ENCODE assay signal across 33 cellular contexts in the genomic region with DNA sequence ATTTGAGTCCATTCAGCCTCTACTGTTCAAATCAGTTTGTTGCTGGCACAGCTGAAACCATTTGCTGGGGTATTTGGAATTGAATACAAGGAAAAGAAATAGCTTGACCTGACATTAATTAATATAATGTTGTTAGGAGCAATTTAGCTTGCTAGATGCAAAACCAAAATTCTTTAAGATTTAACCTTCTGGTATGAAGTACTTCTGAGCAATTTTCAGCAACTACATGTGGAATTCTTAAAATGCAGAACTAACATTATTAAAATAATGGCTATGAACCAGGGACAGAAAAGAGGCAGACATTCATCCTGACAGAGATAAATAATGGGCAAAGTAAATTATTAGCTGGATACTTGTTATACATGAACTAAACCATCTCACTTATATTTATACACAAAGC.
DNase-seq lines count a peak whose midpoint lies in the region; ATAC-seq, FAIRE-seq and TF ChIP-seq lines count a peak whose summit lies in the region.
"Had no signal": no experiment of that assay in that cellular context is flagged by ENCODE, and none has a peak within 500 bp of the region (broad histone marks: within the 10 kb centered on the region; RNA-seq: fewer than 3 reads in every experiment).

No MANE protein-coding gene starts in this region.

- no peaks in the 10 kb centered on the region for H3K9me1 ChIP-seq in K562 (ENCODE audit: control insufficient read depth, insufficient read depth, low read length)

- in situ Hi-C loops in K562 (cut with MboI) = no loop called here

- TF ChIP-seq CTCF in SK-N-SH (IDR thresholded peaks at IDR 0.05) = no peak
- no peak for TF ChIP-seq CTCF in K562 (IDR thresholded peaks at IDR 0.05 in 2 of 3, conservative IDR thresholded peaks at IDR 0.05 in 1 of 3; ENCODE audit: insufficient read depth in 2 of 3, low read depth in 1 of 3, low read length in 3 of 3)

- POLR2A ChIA-PET in SK-N-SH (lab: Yijun Ruan, JAX) (no interaction called here), K562 (lab: Yijun Ruan, JAX) (interaction anchor here (0.6 kb wide), 1 partner anchor 11 kb away, joined by 4 read pairs; no protein-coding TSS in a partner anchor)

- H3K4me3 Mint-ChIP-seq in activated naive CD4-positive, alpha-beta T cell treated with anti-CD3 and anti-CD28 coated beads, Interleukin-2, amount 10 ng/mL, durations not matched to agents 7 days and 5 days = no peak overlapping the region
- H3K4me3 Mint-ChIP-seq: B cell; CD14-positive monocyte; CD4-positive, alpha-beta memory T cell; CD4-positive, alpha-beta T cell; CD4-positive, CD25-positive, alpha-beta regulatory T cell; CD8-positive, alpha-beta memory T cell; CD8-positive, alpha-beta T cell had no signal

- H3K4me1 Mint-ChIP-seq in activated naive CD4-positive, alpha-beta T cell treated with anti-CD3 and anti-CD28 coated beads, Interleukin-2, amount 10 ng/mL, durations not matched to agents 7 days and 5 days = no peaks in the 10 kb centered on the region
- H3K4me1 Mint-ChIP-seq: B cell; CD14-positive monocyte; CD4-positive, alpha-beta memory T cell; CD4-positive, CD25-positive, alpha-beta regulatory T cell; CD8-positive, alpha-beta memory T cell had no signal

- H3K27ac ChIP-seq in SK-N-SH (ENCODE audit: low read depth in 2 of 2, low read length in 1 of 2) (no peak overlapping the region), K562 (ENCODE audit: extremely low read depth, low read depth, low read length) (no peak overlapping the region)
- H3K27ac ChIP-seq: 22Rv1; A549; BLaER1; BLaER1 treated with 17β-estradiol and CSF1 and Interleukin-3, amounts not matched to agents 10 nM and 100 nM; C4-2B had no signal

- no peaks in the 10 kb centered on the region for H3K9me2 ChIP-seq in SK-N-SH

- H3K36me3 ChIP-seq in SK-N-SH (replicated peaks in 1 of 2; ENCODE audit: control insufficient read depth in 1 of 2, insufficient read depth in 2 of 2, low read length in 1 of 2) = no peaks in the 10 kb centered on the region
- no peaks in the 10 kb centered on the region for H3K36me3 ChIP-seq in K562 (ENCODE audit: control insufficient read depth, insufficient read depth, low read length)
- H3K36me3 ChIP-seq: BE2C; BLaER1; BLaER1 treated with 17β-estradiol and CSF1 and Interleukin-3, amounts not matched to agents 10 nM and 100 nM had no signal

- no peaks in the 10 kb centered on the region for H3K9me3 Mint-ChIP-seq in activated naive CD4-positive, alpha-beta T cell treated with anti-CD3 and anti-CD28 coated beads, Interleukin-2, amount 10 ng/mL, durations not matched to agents 7 days and 5 days
- H3K9me3 Mint-ChIP-seq: CD8-positive, alpha-beta memory T cell; CD8-positive, alpha-beta T cell had no signal

- H3K9ac ChIP-seq in SK-N-SH (no peak overlapping the region), K562 (ENCODE audit: insufficient read depth in 1 of 2, low read depth in 2 of 2, low read length in 2 of 2) (no peak overlapping the region)
- H3K9ac ChIP-seq: BLaER1; BLaER1 treated with 17β-estradiol and CSF1 and Interleukin-3, amounts not matched to agents 10 nM and 100 nM had no signal

- ATAC-seq in SK-N-SH treated with all-trans-retinoic acid at 6 μM for 48 hours (no peak), K562 (no peak)
- ATAC-seq: A549; CD8-positive, alpha-beta T cell had no signal

- TF ChIP-seq POLR2A in K562 (conservative IDR thresholded peaks at IDR 0.05) = no peak

- TF ChIP-seq RAD21 in SK-N-SH (IDR thresholded peaks at IDR 0.05; ENCODE audit: low read length) (no peak), K562 (CRISPR knock-in tag; conservative IDR thresholded peaks at IDR 0.05 in 1 of 2, IDR thresholded peaks at IDR 0.05 in 1 of 2) (no peak)

- H3K27ac Mint-ChIP-seq in activated naive CD4-positive, alpha-beta T cell treated with anti-CD3 and anti-CD28 coated beads, Interleukin-2, amount 10 ng/mL, durations not matched to agents 7 days and 5 days = no peak overlapping the region
- H3K27ac Mint-ChIP-seq: B cell; CD14-positive monocyte; CD4-positive, alpha-beta memory T cell; CD4-positive, alpha-beta T cell; CD4-positive, CD25-positive, alpha-beta regulatory T cell; CD8-positive, alpha-beta memory T cell; CD8-positive, alpha-beta T cell had no signal

- H2AFZ ChIP-seq in SK-N-SH (ENCODE audit: low read depth) (no peak overlapping the region), K562 (ENCODE audit: low read depth, low read length) (no peak overlapping the region)

- H3K4me3 ChIP-seq in SK-N-SH (ENCODE audit: low read depth in 2 of 2, low read length in 1 of 2) (no peak overlapping the region), K562 (no peak overlapping the region)
- H3K4me3 ChIP-seq: A549; BLaER1; BLaER1 treated with 17β-estradiol and CSF1 and Interleukin-3, amounts not matched to agents 10 nM and 100 nM had no signal

- intact Hi-C loops in K562 (cut with micrococcal nuclease) = loop anchor here (5.0 kb wide), 1 partner anchor 35 kb away; no protein-coding TSS in a partner anchor

- DNase-seq in SK-N-SH (no peak), K562 (ENCODE audit: extremely low read depth in 1 of 4, low spot score in 3 of 4) (no peak)
- no peak for DNase-seq in activated naive CD4-positive, alpha-beta T cell treated with anti-CD3 and anti-CD28 coated beads, Interleukin-2, amount 10 ng/mL, durations not matched to agents 7 days and 5 days
- DNase-seq: 8988T; ACHN; AML-193; BE2C; C1 segment of cervical spinal cord; Caco-2; Calu3; CD4-positive, alpha-beta memory T cell; CD4-positive, alpha-beta T cell; CD4-positive, CD25-positive, alpha-beta regulatory T cell; CD8-positive, alpha-beta memory T cell; CD8-positive, alpha-beta T cell; COR-L47; DMS 273 treated with DMSO at 0.1 percent for 48 hours; DMS153; DMS53; DMS79; DMS79 treated with DMSO at 0.1 percent for 48 hours; DND-41; EL had no signal

- H3K4me2 ChIP-seq in SK-N-SH = no peak overlapping the region
- no peak overlapping the region for H3K4me2 ChIP-seq in K562 (ENCODE audit: insufficient read depth, low read length)
- H3K4me2 ChIP-seq: A549; BLaER1; BLaER1 treated with 17β-estradiol and CSF1 and Interleukin-3, amounts not matched to agents 10 nM and 100 nM had no signal

- no TSS peak for BruUV-seq in K562 (replicated peaks; lab: Mats Ljungman, UMichigan)

- H4K20me1 ChIP-seq in SK-N-SH (ENCODE audit: insufficient read depth) = no peaks in the 10 kb centered on the region
- H4K20me1 ChIP-seq in K562 (replicated peaks; ENCODE audit: control insufficient read depth, insufficient read depth, low read length) = no peaks in the 10 kb centered on the region
- H4K20me1 ChIP-seq: BLaER1; BLaER1 treated with 17β-estradiol and CSF1 and Interleukin-3, amounts not matched to agents 10 nM and 100 nM had no signal

- no peaks in the 10 kb centered on the region for H3K36me3 Mint-ChIP-seq in activated naive CD4-positive, alpha-beta T cell treated with anti-CD3 and anti-CD28 coated beads, Interleukin-2, amount 10 ng/mL, durations not matched to agents 7 days and 5 days
- H3K36me3 Mint-ChIP-seq: CD14-positive monocyte; CD4-positive, alpha-beta memory T cell; CD4-positive, CD25-positive, alpha-beta regulatory T cell; CD8-positive, alpha-beta memory T cell; CD8-positive, alpha-beta T cell had no signal

- H3K27me3 ChIP-seq in SK-N-SH (ENCODE audit: insufficient read depth) = no peaks in the 10 kb centered on the region
- H3K27me3 ChIP-seq in K562 (ENCODE audit: control insufficient read depth in 2 of 2, insufficient read depth in 2 of 2, low read length in 2 of 2) = no peaks in the 10 kb centered on the region
- H3K27me3 ChIP-seq: BE2C; BLaER1; BLaER1 treated with 17β-estradiol and CSF1 and Interleukin-3, amounts not matched to agents 10 nM and 100 nM had no signal

- CTCF ChIA-PET in SK-N-SH (lab: Yijun Ruan, JAX) = interaction anchor here (0.6 to 2.2 kb wide), 4 partner anchors 25 to 110 kb away, joined by 3 to 6 read pairs (median 5); no protein-coding TSS in a partner anchor
- CTCF ChIA-PET in K562 (lab: Yijun Ruan, JAX; ENCODE audit: low intra/inter-chr PET ratio) = no interaction called here
- CTCF ChIA-PET in activated naive CD4-positive, alpha-beta T cell treated with anti-CD3 and anti-CD28 coated beads, Interleukin-2, amount 10 ng/mL, durations not matched to agents 7 days and 5 days (lab: Charles Lee) = no interaction called here

- peaks cover 3% of the 10 kb centered on the region for H3K27me3 Mint-ChIP-seq in activated naive CD4-positive, alpha-beta T cell treated with anti-CD3 and anti-CD28 coated beads, Interleukin-2, amount 10 ng/mL, durations not matched to agents 7 days and 5 days
- H3K27me3 Mint-ChIP-seq: B cell; CD4-positive, alpha-beta memory T cell; CD4-positive, alpha-beta T cell; CD4-positive, CD25-positive, alpha-beta regulatory T cell; CD8-positive, alpha-beta memory T cell had no signal

- H3K4me1 ChIP-seq in SK-N-SH (ENCODE audit: control insufficient read depth in 1 of 2, insufficient read depth in 2 of 2, low read depth in 1 of 2, low read length in 1 of 2) = peaks cover 0 to 12% of the 10 kb centered on the region in 2 experiments; a peak in 2 of 4 replicates
- H3K4me1 ChIP-seq in K562 (replicated peaks in 1 of 2; ENCODE audit: control insufficient read depth in 2 of 2, insufficient read depth in 2 of 2, low read length in 2 of 2) = no peaks in the 10 kb centered on the region
- H3K4me1 ChIP-seq: A549; BLaER1; BLaER1 treated with 17β-estradiol and CSF1 and Interleukin-3, amounts not matched to agents 10 nM and 100 nM had no signal

- TF ChIP-seq EP300 in SK-N-SH (IDR thresholded peaks at IDR 0.05; ENCODE audit: borderline replicate concordance in 1 of 2, low read depth in 1 of 2, low read length in 1 of 2) = no peak
- no peak for TF ChIP-seq EP300 in K562 (IDR thresholded peaks at IDR 0.05; ENCODE audit: low read length)

- H3K79me2 ChIP-seq in SK-N-SH (ENCODE audit: insufficient read depth) (no peaks in the 10 kb centered on the region), K562 (ENCODE audit: control insufficient read depth, insufficient read depth, low read length) (no peaks in the 10 kb centered on the region)

- FAIRE-seq in K562 (lab: Jason Lieb, UNC) = no peak
- FAIRE-seq: A204.1, A549, D721Med had no signal

- H3F3A ChIP-seq in SK-N-SH (replicated peaks; ENCODE audit: insufficient read depth) = peaks cover 3% of the 10 kb centered on the region

- H3K9me3 ChIP-seq in SK-N-SH = no peaks in the 10 kb centered on the region
- no peaks in the 10 kb centered on the region; the same call in 1 of the 2 replicates for H3K9me3 ChIP-seq in K562 (replicated peaks; ENCODE audit: control insufficient read depth, insufficient read depth, low read depth, low read length)
- H3K9me3 ChIP-seq: A549; BE2C; BLaER1; BLaER1 treated with 17β-estradiol and CSF1 and Interleukin-3, amounts not matched to agents 10 nM and 100 nM; Caco-2 had no signal

TF ChIP-seq in SK-N-SH, 30 proteins besides CTCF, POLR2A, EP300 and RAD21 (continues in another document):
- TF ChIP-seq NRF1 (IDR thresholded peaks at IDR 0.05; ENCODE audit: low read depth, low read length) = no peak
- TF ChIP-seq NFIC (IDR thresholded peaks at IDR 0.05; ENCODE audit: borderline replicate concordance) = no peak

TF ChIP-seq in K562, 482 proteins besides CTCF, POLR2A, EP300 and RAD21 (continues in another document):
- TF ChIP-seq CEBPB (tag; IDR thresholded peaks at IDR 0.05) (no peak), POLR2AphosphoS5 (IDR thresholded peaks at IDR 0.05; ENCODE audit: control insufficient read depth, insufficient read depth, low read depth, low read length) (no peak), BRD9 (IDR thresholded peaks at IDR 0.05; ENCODE audit: low read depth, partially characterized antibody) (no peak), FOXA1 (IDR thresholded peaks at IDR 0.05; ENCODE audit: borderline replicate concordance) (0 out of 2 replicates have a peak, but pooled peaks have one; percentile 3)
